In the genomic region with DNA sequence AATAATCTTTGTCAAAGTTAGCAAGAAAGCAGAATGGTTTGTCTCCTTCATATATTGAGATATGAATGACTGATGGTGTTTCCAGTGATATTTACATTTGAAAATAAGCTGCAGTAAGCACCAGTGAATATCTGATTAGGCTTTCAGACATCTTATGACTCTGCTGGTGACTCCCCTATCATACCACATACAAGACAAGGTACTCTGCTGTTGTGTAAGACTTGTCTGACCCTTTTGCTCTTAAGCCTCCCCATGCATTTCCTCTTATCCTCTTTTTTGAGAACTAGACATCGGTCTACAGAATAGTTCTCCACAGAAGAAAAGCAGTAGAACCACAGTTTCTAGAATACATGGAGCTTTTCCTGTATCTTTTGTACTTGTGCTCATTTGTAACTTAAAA, we compare ENCODE assay signal across 15 cellular contexts.
"Had no signal": no experiment of that assay in that cellular context is flagged by ENCODE, and none has a peak within 500 bp of the region (broad histone marks: within the 10 kb centered on the region; RNA-seq: fewer than 3 reads in every experiment).

No MANE protein-coding gene starts in this region.

- H3K9me3 Mint-ChIP-seq: activated CD4-positive, alpha-beta memory T cell treated with anti-CD3 and anti-CD28 coated beads for 36 hours had no signal

- H3K27me3 Mint-ChIP-seq: activated CD4-positive, alpha-beta memory T cell treated with anti-CD3 and anti-CD28 coated beads for 36 hours; naive B cell had no signal

- H3K4me3 ChIP-seq: gastroesophageal sphincter, hepatocyte, lung, right lobe of liver, suprapubic skin, upper lobe of left lung had no signal

- H3K9me3 ChIP-seq: gastroesophageal sphincter, right lobe of liver, suprapubic skin, upper lobe of left lung had no signal

- DNase-seq: activated CD4-positive, alpha-beta memory T cell treated with anti-CD3 and anti-CD28 coated beads for 36 hours; activated CD8-positive, alpha-beta memory T cell treated with anti-CD3 and anti-CD28 coated beads, Interleukin-2, amount 50 U/mL, for 4 hours; cerebellar nuclear complex; dermis blood vessel endothelial cell; naive B cell; right lobe of liver; stimulated activated CD4-positive, alpha-beta T cell treated with anti-CD3 and anti-CD28 coated beads, Interleukin-1b, Interleukin-23, amount 100 ng/mL, for 48 hours; stimulated activated naive CD4-positive, alpha-beta T cell; upper lobe of left lung had no signal

- H3K27me3 ChIP-seq: gastroesophageal sphincter, hepatocyte, right lobe of liver, suprapubic skin, upper lobe of left lung had no signal

- ATAC-seq: activated naive CD4-positive, alpha-beta T cell treated with anti-CD3 and anti-CD28 coated beads, Interleukin-2, amount 50 U/mL, for 72 hours; gastroesophageal sphincter; right lobe of liver; SK-N-SH treated with all-trans-retinoic acid at 6 μM for 48 hours had no signal

- H3K4me3 Mint-ChIP-seq: activated CD4-positive, alpha-beta memory T cell treated with anti-CD3 and anti-CD28 coated beads for 36 hours had no signal

- H3K27ac Mint-ChIP-seq: activated CD4-positive, alpha-beta memory T cell treated with anti-CD3 and anti-CD28 coated beads for 36 hours; activated naive CD4-positive, alpha-beta T cell treated with anti-CD3 and anti-CD28 coated beads, Interleukin-2, amount 50 U/mL, for 72 hours had no signal
